In genomic region chr6:30216096-30216495, GRCh38 we compare ENCODE assay signal across 29 cellular contexts. TPM values are rescaled to one million over a fixed set of nuclear protein-coding genes. Genes with fewer than 3 reads are reported as not detected.
A peak's percentile ranks its signal among the peaks of the same experiment; 100 is the strongest.
DNase-seq lines count a peak whose midpoint lies in the region; ATAC-seq and TF ChIP-seq lines count a peak whose summit lies in the region.
"Had no signal": no experiment of that assay in that cellular context is flagged by ENCODE, and none has a peak within 500 bp of the region (broad histone marks: within the 10 kb centered on the region; RNA-seq: fewer than 3 reads in every experiment).

No MANE protein-coding gene starts in this region.

- intact Hi-C loops in MCF 10A (cut with micrococcal nuclease) (loop anchor here (5.0 kb wide), 1 partner anchor 196 kb away; no protein-coding TSS in a partner anchor), mammary epithelial cell (cut with micrococcal nuclease) (no loop called here), OCI-LY7 (cut with micrococcal nuclease; ENCODE audit: unreplicated experiment) (no loop called here)
- intact Hi-C loops in naive thymus-derived CD4-positive, alpha-beta T cell (cut with micrococcal nuclease) = loop anchor here in 1 of 2 donors (5.0 to 10.0 kb wide), 2 partner anchors 41 to 359 kb away; partner anchors contain the start of gene ABCF1

- H3K4me3 ChIP-seq in mammary epithelial cell (replicated peaks in 1 of 3; ENCODE audit: insufficient read depth in 1 of 3, low read depth in 2 of 3, low read length in 3 of 3) (no peak overlapping the region), OCI-LY7 (ENCODE audit: low read depth, low read length, poor library complexity, severe bottlenecking) (no peak overlapping the region)
- no peak overlapping the region for H3K4me3 ChIP-seq in naive thymus-derived CD4-positive, alpha-beta T cell (ENCODE audit: low read length)
- H3K4me3 ChIP-seq: breast epithelium, GM12878, HAP-1, SK-N-MC, tibial artery had no signal

- in situ Hi-C loops in mammary epithelial cell (cut with MboI; ENCODE audit: low sequenced_read_pairs in 2 of 2) = no loop called here

- no peak overlapping the region for H3K4me2 ChIP-seq in mammary epithelial cell (ENCODE audit: insufficient read depth, low read depth, low read length)
- peak overlapping the region; percentile 21; the same call in 1 of the 2 replicates for H3K4me2 ChIP-seq in OCI-LY7 (ENCODE audit: low read length)
- H3K4me2 ChIP-seq: KMS-11 had no signal

- H4K20me1 ChIP-seq in mammary epithelial cell (ENCODE audit: insufficient read depth, low read length) = no peaks in the 10 kb centered on the region
- H4K20me1 ChIP-seq in OCI-LY7 (ENCODE audit: insufficient read depth, low read length) = peaks cover 12% of the 10 kb centered on the region

- POLR2A ChIA-PET in MCF 10A (lab: Yijun Ruan, JAX) = interaction anchor here (1.6 to 1.9 kb wide), 3 partner anchors 9 to 109 kb away, joined by 3 to 9 read pairs (median 8); no protein-coding TSS in a partner anchor
- POLR2A ChIA-PET in OCI-LY7 (lab: Charles Lee) = interaction anchor here (0.6 to 1.6 kb wide), 5 partner anchors 10 to 23 kb away, joined by 3 to 9 read pairs (median 3); no protein-coding TSS in a partner anchor
- POLR2A ChIA-PET in naive thymus-derived CD4-positive, alpha-beta T cell (lab: Charles Lee) = interaction anchor here (1.0 kb wide), 1 partner anchor 155 kb away, joined by 3 read pairs; the partner anchor contains the start of gene POLR1H

- H3K27ac Mint-ChIP-seq in MCF 10A (ENCODE audit: low read depth, unreplicated experiment) = no peak overlapping the region
- H3K27ac Mint-ChIP-seq in naive thymus-derived CD4-positive, alpha-beta T cell = peak overlapping the region in 6 of 9 donors; percentile 34 to 99 (median 88)

- peaks cover 20% of the 10 kb centered on the region for H3K4me1 Mint-ChIP-seq in MCF 10A (ENCODE audit: insufficient read depth, unreplicated experiment)
- H3K4me1 Mint-ChIP-seq in naive thymus-derived CD4-positive, alpha-beta T cell = peaks cover 26 to 45% (median 36%) of the 10 kb centered on the region in 7 donors

- no peak for ATAC-seq in naive thymus-derived CD4-positive, alpha-beta T cell
- ATAC-seq in HG03354 (IDR thresholded peaks at IDR 0.05; ENCODE audit: poor library complexity, severe bottlenecking, unreplicated experiment) = no peak
- ATAC-seq: GM12878, left ventricle myocardium superior, T-helper 17 cell had no signal

- TF ChIP-seq CTCF in MCF 10A (IDR thresholded peaks at IDR 0.05; ENCODE audit: unreplicated experiment) (no peak), mammary epithelial cell (conservative IDR thresholded peaks at IDR 0.05 in 1 of 2, IDR thresholded peaks at IDR 0.05 in 1 of 2; ENCODE audit: extremely low read depth in 1 of 2, insufficient read depth in 1 of 2, low read depth in 1 of 2, low read length in 2 of 2) (no peak), OCI-LY7 (conservative IDR thresholded peaks at IDR 0.05; ENCODE audit: low read length) (no peak)

- no TSS peak for BruUV-seq in MCF 10A (replicated peaks; lab: Mats Ljungman, UMichigan)
- BruUV-seq in mammary epithelial cell (replicated peaks; lab: Mats Ljungman, UMichigan) = no TSS peak
- BruUV-seq in OCI-LY7 (replicated peaks; lab: Mats Ljungman, UMichigan) = no TSS peak

- H3K4me1 ChIP-seq in mammary epithelial cell (ENCODE audit: insufficient read depth, low read length) (peaks cover 16% of the 10 kb centered on the region), OCI-LY7 (ENCODE audit: insufficient read depth, low read length, poor library complexity, severe bottlenecking) (peaks cover 56% of the 10 kb centered on the region)
- peaks cover 16 to 17% of the 10 kb centered on the region in 2 donors for H3K4me1 ChIP-seq in naive thymus-derived CD4-positive, alpha-beta T cell (ENCODE audit: control insufficient read depth in 2 of 2, insufficient read depth in 2 of 2, low read length in 2 of 2)

- 100% methylated on average over 3 of the region's 3 CpGs for WGBS in mammary epithelial cell (ENCODE audit: low coverage, missing lambda C conversion rate)

- H3K27ac ChIP-seq in mammary epithelial cell (ENCODE audit: insufficient read depth, low read depth, low read length) (no peak overlapping the region), OCI-LY7 (ENCODE audit: low read depth, low read length, poor library complexity, severe bottlenecking) (peak overlapping the region; percentile 90)
- H3K27ac ChIP-seq in naive thymus-derived CD4-positive, alpha-beta T cell (ENCODE audit: low read depth, low read length) = peak overlapping the region; percentile 26
- H3K27ac ChIP-seq: breast epithelium, epithelial cell of prostate, KMS-11, SK-N-MC, tibial artery had no signal

- dilution Hi-C loops in mammary epithelial cell (cut with HindIII; ENCODE audit: low sequenced_read_pairs) = loop anchor here (5.0 kb wide), 1 partner anchor 101 kb away; no protein-coding TSS in a partner anchor

- no peaks in the 10 kb centered on the region for H3K9me2 ChIP-seq in OCI-LY7 (ENCODE audit: insufficient read depth, low read length)

- H3K36me3 Mint-ChIP-seq in MCF 10A (ENCODE audit: insufficient read depth, unreplicated experiment) = peaks cover 5% of the 10 kb centered on the region
- H3K36me3 Mint-ChIP-seq in naive thymus-derived CD4-positive, alpha-beta T cell = peaks cover 0 to 7% (median 0%) of the 10 kb centered on the region in 5 donors

- H3K9ac ChIP-seq in mammary epithelial cell (ENCODE audit: insufficient read depth, low read length) = no peak overlapping the region
- H3K9ac ChIP-seq: KMS-11 had no signal

- no peaks in the 10 kb centered on the region for H3K27me3 ChIP-seq in mammary epithelial cell (ENCODE audit: insufficient read depth, low read length)
- no peaks in the 10 kb centered on the region for H3K27me3 ChIP-seq in naive thymus-derived CD4-positive, alpha-beta T cell (ENCODE audit: control insufficient read depth in 2 of 2, insufficient read depth in 2 of 2, low read length in 2 of 2)
- H3K27me3 ChIP-seq: breast epithelium, tibial artery had no signal

- H3K9me3 Mint-ChIP-seq in MCF 10A (ENCODE audit: unreplicated experiment) = no peaks in the 10 kb centered on the region
- H3K9me3 Mint-ChIP-seq in naive thymus-derived CD4-positive, alpha-beta T cell = peaks cover 0 to 2% (median 0%) of the 10 kb centered on the region in 11 donors

- no peaks in the 10 kb centered on the region for H3K9me3 ChIP-seq in mammary epithelial cell (replicated peaks; ENCODE audit: insufficient read depth, low read length)
- no peaks in the 10 kb centered on the region for H3K9me3 ChIP-seq in OCI-LY7 (ENCODE audit: low read length)
- no peaks in the 10 kb centered on the region for H3K9me3 ChIP-seq in naive thymus-derived CD4-positive, alpha-beta T cell (ENCODE audit: control insufficient read depth in 2 of 3, low read length in 3 of 3)
- H3K9me3 ChIP-seq: breast epithelium, HAP-1, tibial artery had no signal

- H2AFZ ChIP-seq in mammary epithelial cell (ENCODE audit: low read depth, low read length) (no peak overlapping the region), OCI-LY7 (ENCODE audit: low read length) (peak overlapping the region; percentile 46; the same call in 1 of the 2 replicates)

- H3K27me3 Mint-ChIP-seq in MCF 10A (ENCODE audit: insufficient read depth, unreplicated experiment) = no peaks in the 10 kb centered on the region
- peaks cover 0 to 5% (median 0%) of the 10 kb centered on the region in 5 donors for H3K27me3 Mint-ChIP-seq in naive thymus-derived CD4-positive, alpha-beta T cell
- H3K27me3 Mint-ChIP-seq: T-helper 17 cell had no signal

- no peaks in the 10 kb centered on the region for H3K36me3 ChIP-seq in mammary epithelial cell (ENCODE audit: insufficient read depth, low read length)
- peaks cover 4% of the 10 kb centered on the region; the same call in 1 of the 2 replicates for H3K36me3 ChIP-seq in OCI-LY7 (ENCODE audit: insufficient read depth, low read length)
- H3K36me3 ChIP-seq in naive thymus-derived CD4-positive, alpha-beta T cell (ENCODE audit: control insufficient read depth in 2 of 3, insufficient read depth in 3 of 3, low read length in 3 of 3) = peaks cover 0 to 9% (median 0%) of the 10 kb centered on the region in 3 experiments
- H3K36me3 ChIP-seq: breast epithelium, tibial artery had no signal

- CTCF ChIA-PET in MCF 10A (lab: Yijun Ruan, JAX) = interaction anchor here (0.5 to 0.6 kb wide), 3 partner anchors 91 to 125 kb away, joined by 3 to 6 read pairs (median 3); no protein-coding TSS in a partner anchor
- CTCF ChIA-PET in mammary epithelial cell (lab: Charles Lee; ENCODE audit: low non-redundant PET) = no interaction called here
- CTCF ChIA-PET in OCI-LY7 (lab: Charles Lee; ENCODE audit: unreplicated experiment) = no interaction called here
- CTCF ChIA-PET in naive thymus-derived CD4-positive, alpha-beta T cell (lab: Charles Lee) = interaction anchor here (0.6 kb wide), 4 partner anchors 112 to 1907 kb away, joined by 3 to 8 read pairs (median 4); no protein-coding TSS in a partner anchor

- peak overlapping the region; percentile 90 for H3K4me3 Mint-ChIP-seq in MCF 10A (ENCODE audit: unreplicated experiment)
- peak overlapping the region in 6 of 10 donors; percentile 5 to 92 (median 46) for H3K4me3 Mint-ChIP-seq in naive thymus-derived CD4-positive, alpha-beta T cell

- DNase-seq in MCF 10A (ENCODE audit: unreplicated experiment) (no peak), mammary epithelial cell (no peak), OCI-LY7 (ENCODE audit: low spot score) (no peak), putamen (ENCODE audit: low spot score) (no peak), amygdala (lab: John Stamatoyannopoulos, UW) (no peak), SW480 (ENCODE audit: low spot score) (no peak)
- no peak for DNase-seq in naive thymus-derived CD4-positive, alpha-beta T cell
- DNase-seq: activated CD4-positive, alpha-beta T cell treated with anti-CD3 and anti-CD28 coated beads for 1 hour; activated CD8-positive, alpha-beta memory T cell treated with anti-CD3 and anti-CD28 coated beads for 24 hours; activated T-cell treated with anti-CD3 and anti-CD28 coated beads, Interleukin-2, amount 50 U/mL, for 1 hour; EL; left ventricle myocardium superior; NCI-H1436; NCI-H446; OCI-M1; T-helper 17 cell; tibial artery had no signal

- H3K79me2 ChIP-seq in mammary epithelial cell (ENCODE audit: insufficient read depth, low read length) (peaks cover 20% of the 10 kb centered on the region), OCI-LY7 (ENCODE audit: insufficient read depth, low read depth, low read length) (peaks cover 21% of the 10 kb centered on the region)

RNA-seq across cellular contexts. Expression of gene TRIM26, which starts 2.9 kb away (rescaled TPM):
- total RNA-seq in MCF 10A (2022) (48.6 and 60.6 TPM in 2 replicates), mammary epithelial cell (10 to 100 TPM; 37.8 to 57.3 TPM), OCI-LY7 (2022) (53.3 and 55.5 TPM in 2 replicates)
- 37.2 TPM for polyA plus RNA-seq in mammary epithelial cell
- polyA minus RNA-seq in mammary epithelial cell = 77.1 TPM
- total RNA-seq in OCI-LY7 (2014; rRNA removed; shearing (Covaris generic)) = 53.2 and 55.0 TPM in 2 replicates
- total RNA-seq in naive thymus-derived CD4-positive, alpha-beta T cell = 10 to 100 TPM; 40.1 to 73.1 (median 49.1) TPM
- polyA plus RNA-seq in naive thymus-derived CD4-positive, alpha-beta T cell = 10 to 100 TPM; 23.0 to 45.8 TPM

RNA-seq across cellular contexts. Expression of gene TRIM15, which starts 52.8 kb away (rescaled TPM):
- total RNA-seq in MCF 10A (2022) (0.79 TPM in 1 of 2 replicates, not detected in the other), mammary epithelial cell (not detected), OCI-LY7 (2022) (not detected in 2 replicates)
- 0.02 TPM for polyA plus RNA-seq in mammary epithelial cell
- polyA minus RNA-seq in mammary epithelial cell = not detected
- not detected in 2 replicates for total RNA-seq in OCI-LY7 (2014; rRNA removed; shearing (Covaris generic))
- total RNA-seq in naive thymus-derived CD4-positive, alpha-beta T cell = under 1 TPM in 1 of 5 experiments, not detected in 4; 0.46 TPM
- polyA plus RNA-seq in naive thymus-derived CD4-positive, alpha-beta T cell = not detected
- total RNA-seq: GM12878, left ventricle myocardium superior, mononuclear cell, pulmonary artery endothelial cell, skeletal muscle tissue, T-helper 17 cell had no signal
- polyA plus RNA-seq: BJ, keratinocyte had no signal

RNA-seq across cellular contexts. Expression of gene TRIM10, which starts 55.1 kb away (rescaled TPM):
- not detected in 2 replicates for total RNA-seq in MCF 10A (2022)
- not detected for total RNA-seq in mammary epithelial cell
- not detected for polyA plus RNA-seq in mammary epithelial cell
- polyA minus RNA-seq in mammary epithelial cell = not detected
- not detected in 2 replicates for total RNA-seq in OCI-LY7 (2014; rRNA removed; shearing (Covaris generic))
- not detected in 2 replicates for total RNA-seq in OCI-LY7 (2022)
- under 1 TPM in 1 of 5 experiments, not detected in 4; 0.12 TPM for total RNA-seq in naive thymus-derived CD4-positive, alpha-beta T cell
- polyA plus RNA-seq in naive thymus-derived CD4-positive, alpha-beta T cell = not detected
- total RNA-seq: breast epithelium, GM12878, left ventricle myocardium superior, pulmonary artery endothelial cell had no signal
- polyA plus RNA-seq: BJ, keratinocyte had no signal

Comparison
In these comparisons a context has a peak if more than half of its experiments do, and no peak if none do; other contexts are left out.
1. CTCF ChIA-PET loops: an anchor here in MCF 10A (0.5 to 0.6 kb wide) and naive thymus-derived CD4-positive, alpha-beta T cell (0.6 kb wide); none called in mammary epithelial cell and OCI-LY7.